13 cellular contexts compared by ENCODE assay signal in genomic region chr3:142210144-142210543, GRCh38. TPM values are rescaled to one million over a fixed set of nuclear protein-coding genes. Genes with fewer than 3 reads are reported as not detected.
DNase-seq lines count a peak whose midpoint lies in the region; ATAC-seq and TF ChIP-seq lines count a peak whose summit lies in the region.
"Had no signal": no experiment of that assay in that cellular context is flagged by ENCODE, and none has a peak within 500 bp of the region (broad histone marks: within the 10 kb centered on the region; RNA-seq: fewer than 3 reads in every experiment).

No MANE protein-coding gene starts in this region.

- H4K91ac ChIP-seq in IMR-90 (ENCODE audit: insufficient read depth, low read depth, low read length) = no peak overlapping the region

- H3K36me3 ChIP-seq in IMR-90 (ENCODE audit: control insufficient read depth, insufficient read depth, low read length) (peaks cover 9% of the 10 kb centered on the region), stomach (peaks cover 18 to 49% (median 47%) of the 10 kb centered on the region in 4 donors)

- no peak overlapping the region for H2BK120ac ChIP-seq in IMR-90 (ENCODE audit: low read depth, low read length)

- H3K4ac ChIP-seq in IMR-90 (ENCODE audit: low read depth, low read length) = peak overlapping the region; percentile 15; the same call in 1 of the 2 replicates

- no peak for TF ChIP-seq RAD21 in IMR-90 (IDR thresholded peaks at IDR 0.05; ENCODE audit: low read length)

- no peak overlapping the region for H3K56ac ChIP-seq in IMR-90 (ENCODE audit: extremely low read depth, insufficient read depth, low read length)

- TF ChIP-seq CTCF in IMR-90 (conservative IDR thresholded peaks at IDR 0.05; ENCODE audit: low read depth, low read length) (no peak), choroid plexus epithelial cell (conservative IDR thresholded peaks at IDR 0.05; ENCODE audit: low read depth, low read length) (no peak), stomach (IDR thresholded peaks at IDR 0.05) (no peak)

- no peaks in the 10 kb centered on the region for H3K27me3 ChIP-seq in IMR-90 (ENCODE audit: control insufficient read depth, insufficient read depth, low read length)
- no peaks in the 10 kb centered on the region for H3K27me3 ChIP-seq in stomach
- H3K27me3 ChIP-seq: SJCRH30 had no signal

- H3K4me1 ChIP-seq in IMR-90 (ENCODE audit: control insufficient read depth, insufficient read depth, low read length) (peaks cover 4% of the 10 kb centered on the region; the same call in 1 of the 2 replicates), stomach (peaks cover 9 to 39% (median 27%) of the 10 kb centered on the region in 4 donors)
- H3K4me1 ChIP-seq: Caco-2, SJCRH30 had no signal

- H3K27ac ChIP-seq in IMR-90 (ENCODE audit: insufficient read depth, low read length) = peak overlapping the region; percentile 24; the same call in 1 of the 2 replicates
- peak overlapping the region in 4 of 5 donors; percentile 30 to 81 (median 40) for H3K27ac ChIP-seq in stomach
- H3K27ac ChIP-seq: SJCRH30 had no signal

- in situ Hi-C loops in IMR-90 (cut with MboI; ENCODE audit: low sequenced_read_pairs) = no loop called here

- peaks cover 39 to 74% (median 56%) of the 10 kb centered on the region in 3 donors for H3K36me3 Mint-ChIP-seq in immature natural killer cell

- dilution Hi-C loops in IMR-90 (cut with HindIII; ENCODE audit: low sequenced_read_pairs, unreplicated experiment) = no loop called here

- 0 out of 2 replicates have a peak, but pooled peaks cover 2% of the 10 kb centered on the region for H3K9me3 ChIP-seq in IMR-90 (ENCODE audit: control insufficient read depth, insufficient read depth, low read length)
- H3K9me3 ChIP-seq in stomach = no peaks in the 10 kb centered on the region
- H3K9me3 ChIP-seq: SJCRH30 had no signal

- TF ChIP-seq POLR2A in IMR-90 (IDR thresholded peaks at IDR 0.05; ENCODE audit: low read depth, low read length) (no peak), stomach (IDR thresholded peaks at IDR 0.05) (no peak)

- H3K23ac ChIP-seq in IMR-90 (ENCODE audit: low read depth, low read length) = no peak overlapping the region

- no peak overlapping the region for H2BK20ac ChIP-seq in IMR-90 (ENCODE audit: low read depth, low read length)

- H2AFZ ChIP-seq in IMR-90 (replicated peaks; ENCODE audit: low read length, poor library complexity) = no peak overlapping the region

- peaks cover 0 to 6% (median 0%) of the 10 kb centered on the region in 6 donors for H3K9me3 Mint-ChIP-seq in immature natural killer cell
- H3K9me3 Mint-ChIP-seq: type B pancreatic cell had no signal

- H3K79me1 ChIP-seq in IMR-90 (ENCODE audit: low read depth in 1 of 2, low read length in 2 of 2) = peaks cover 13 to 14% of the 10 kb centered on the region in 2 experiments

- no peak overlapping the region for H2BK5ac ChIP-seq in IMR-90 (ENCODE audit: low read depth, low read length, poor library complexity, severe bottlenecking)

- H3K9ac ChIP-seq in IMR-90 (ENCODE audit: low read depth, low read length) = no peak overlapping the region

- H2AK5ac ChIP-seq in IMR-90 (ENCODE audit: low read depth, low read length) = no peak overlapping the region

- TF ChIP-seq EP300 in stomach (IDR thresholded peaks at IDR 0.05) = no peak

- no peak overlapping the region for H3K4me3 ChIP-seq in IMR-90 (ENCODE audit: insufficient read depth, low read depth, low read length)
- H3K4me3 ChIP-seq in choroid plexus epithelial cell (ENCODE audit: low read depth, low read length) = peak overlapping the region; percentile 4
- peak overlapping the region in 1 of 4 donors; percentile 6 for H3K4me3 ChIP-seq in stomach
- H3K4me3 ChIP-seq: SJCRH30 had no signal

- intact Hi-C loops in IMR-90 (cut with micrococcal nuclease) = no loop called here
- intact Hi-C loops in stomach (cut with DNase I; ENCODE audit: low total_unique reads) = no loop called here

- ATAC-seq in IMR-90 (ENCODE audit: low read depth) (peak; percentile 30), GM21528 (IDR thresholded peaks at IDR 0.05; ENCODE audit: low FRiP score, unreplicated experiment) (no peak), GM19324 (IDR thresholded peaks at IDR 0.05; ENCODE audit: low FRiP score, unreplicated experiment) (no peak)

- peak overlapping the region in 1 of 2 experiments; percentile 60; a peak in 2 of 4 replicates for H4K8ac ChIP-seq in IMR-90 (ENCODE audit: low read depth in 2 of 2, low read length in 2 of 2)

- POLR2A ChIA-PET in IMR-90 (lab: Charles Lee; ENCODE audit: unreplicated experiment) = no interaction called here

- WGBS in IMR-90 (ENCODE audit: extremely low coverage in 2 of 2, insufficient read length in 1 of 2), 2 experiments = no CpG with 5 or more reads among the region's 3 CpGs
- 70 to 83% (median 79%) methylated on average over 3 of the region's 3 CpGs for WGBS in stomach, 5 donors

- peaks cover 50 to 72% of the 10 kb centered on the region in 2 donors for H3K4me1 Mint-ChIP-seq in immature natural killer cell
- H3K4me1 Mint-ChIP-seq: IgD-negative memory B cell had no signal

- 0 out of 2 replicates have a peak overlapping the region, but pooled peaks have one; percentile 27 for H3K14ac ChIP-seq in IMR-90 (replicated peaks; ENCODE audit: low read depth, low read length)

- peak overlapping the region; percentile 55 to 93 (median 86) for H3K27ac Mint-ChIP-seq in immature natural killer cell
- H3K27ac Mint-ChIP-seq: activated naive CD8-positive, alpha-beta T cell treated with anti-CD3 and anti-CD28 coated beads for 36 hours; IgD-negative memory B cell; type B pancreatic cell had no signal

- no peak overlapping the region for H2AK9ac ChIP-seq in IMR-90 (replicated peaks; ENCODE audit: low read depth, low read length, poor library complexity)

- no peak overlapping the region for H3K4me3 Mint-ChIP-seq in immature natural killer cell
- H3K4me3 Mint-ChIP-seq: activated naive CD8-positive, alpha-beta T cell treated with anti-CD3 and anti-CD28 coated beads for 36 hours; IgD-negative memory B cell; type B pancreatic cell had no signal

- H3K9me1 ChIP-seq in IMR-90 (ENCODE audit: insufficient read depth, low read length) = no peaks in the 10 kb centered on the region

- H4K5ac ChIP-seq in IMR-90 (ENCODE audit: low read depth, low read length) = peak overlapping the region; percentile 10; the same call in 1 of the 2 replicates

- CTCF ChIA-PET in IMR-90 (lab: Yijun Ruan, JAX) = interaction anchor here (0.6 to 0.8 kb wide), 4 partner anchors 9 to 967 kb away, joined by 3 to 5 read pairs (median 3); no protein-coding TSS in a partner anchor

- H3K18ac ChIP-seq in IMR-90 (ENCODE audit: low read depth, low read length) = no peak overlapping the region

- peaks cover 0 to 4% (median 0%) of the 10 kb centered on the region in 3 donors for H3K27me3 Mint-ChIP-seq in immature natural killer cell (ENCODE audit: low read depth in 3 of 3)
- H3K27me3 Mint-ChIP-seq: activated naive CD8-positive, alpha-beta T cell treated with anti-CD3 and anti-CD28 coated beads for 36 hours; IgD-negative memory B cell; type B pancreatic cell had no signal

- BruUV-seq in IMR-90 (replicated peaks; lab: Mats Ljungman, UMichigan) = no TSS peak

- no peak overlapping the region for H2BK15ac ChIP-seq in IMR-90 (ENCODE audit: low read depth, low read length)

- no peak for DNase-seq in IMR-90
- peak; percentile 44 for DNase-seq in choroid plexus epithelial cell (ENCODE audit: low read depth)
- DNase-seq in immature natural killer cell = no peak
- no peak for DNase-seq in stomach
- no peak for DNase-seq in activated CD4-positive, CD25-positive, alpha-beta regulatory T cell (lab: John Stamatoyannopoulos, UW)
- no peak for DNase-seq in Kasumi-1 (lab: John Stamatoyannopoulos, UW)
- DNase-seq: activated naive CD8-positive, alpha-beta T cell treated with anti-CD3 and anti-CD28 coated beads for 36 hours; Caco-2 had no signal

- H3K4me2 ChIP-seq in IMR-90 (ENCODE audit: low read depth, low read length) = peak overlapping the region; percentile 16

- H4K20me1 ChIP-seq in IMR-90 (ENCODE audit: insufficient read depth, low read length) = no peaks in the 10 kb centered on the region

TF ChIP-seq in IMR-90, 13 proteins besides CTCF, POLR2A, EP300 and RAD21 (continues in another document):
- TF ChIP-seq FOS (IDR thresholded peaks at IDR 0.05; ENCODE audit: low read depth, low read length) (no peak), RFX5 (IDR thresholded peaks at IDR 0.05; ENCODE audit: low read depth, low read length) (no peak), RCOR1 (IDR thresholded peaks at IDR 0.05; ENCODE audit: insufficient replicate concordance, low read length) (no peak), CHD1 (IDR thresholded peaks at IDR 0.05; ENCODE audit: low read depth, low read length) (no peak), SMC3 (IDR thresholded peaks at IDR 0.05; ENCODE audit: low read depth, low read length) (no peak), MXI1 (IDR thresholded peaks at IDR 0.05; ENCODE audit: borderline replicate concordance, low read depth, low read length) (no peak), MAFK (IDR thresholded peaks at IDR 0.05; ENCODE audit: low read depth, low read length) (no peak), NFE2L2 (IDR thresholded peaks at IDR 0.05; ENCODE audit: low read depth, low read length) (no peak), ELK1 (IDR thresholded peaks at IDR 0.05; ENCODE audit: borderline replicate concordance, low read depth, low read length) (no peak), BHLHE40 (IDR thresholded peaks at IDR 0.05; ENCODE audit: low read depth, low read length) (no peak), MAZ (IDR thresholded peaks at IDR 0.05; ENCODE audit: borderline replicate concordance, low read depth, low read length) (no peak), CEBPB (IDR thresholded peaks at IDR 0.05; ENCODE audit: low read depth, low read length) (no peak)

RNA-seq across cellular contexts. Expression of gene GK5, which starts 15.2 kb away (rescaled TPM):
- total RNA-seq in IMR-90 (2012; rRNA removed) (5.9 and 13.3 TPM in 2 replicates), stomach (100 to 1,000 TPM in 2 of 5 donors, 10 to 100 TPM in 3; 17.1 to 194 (median 56.2) TPM)
- polyA plus RNA-seq in IMR-90 (2012; rRNA removed) (4.0 and 8.6 TPM in 2 replicates), immature natural killer cell (10 to 100 TPM; 14.1 to 32.9 (median 24.2) TPM), stomach (1 to 10 TPM; 2.6 to 3.9 (median 2.7) TPM)
- polyA plus RNA-seq in IMR-90 (2012; cell fraction: cytosol; rRNA removed) = 0.73 and 2.5 TPM in 2 replicates
- polyA plus RNA-seq in IMR-90 (2012; cell fraction: nucleus; rRNA removed; ENCODE audit: low replicate concordance) = 19.2 and 44.6 TPM in 2 replicates
